Comparison of ENCODE assay signal across 8 cellular contexts in the genomic region with DNA sequence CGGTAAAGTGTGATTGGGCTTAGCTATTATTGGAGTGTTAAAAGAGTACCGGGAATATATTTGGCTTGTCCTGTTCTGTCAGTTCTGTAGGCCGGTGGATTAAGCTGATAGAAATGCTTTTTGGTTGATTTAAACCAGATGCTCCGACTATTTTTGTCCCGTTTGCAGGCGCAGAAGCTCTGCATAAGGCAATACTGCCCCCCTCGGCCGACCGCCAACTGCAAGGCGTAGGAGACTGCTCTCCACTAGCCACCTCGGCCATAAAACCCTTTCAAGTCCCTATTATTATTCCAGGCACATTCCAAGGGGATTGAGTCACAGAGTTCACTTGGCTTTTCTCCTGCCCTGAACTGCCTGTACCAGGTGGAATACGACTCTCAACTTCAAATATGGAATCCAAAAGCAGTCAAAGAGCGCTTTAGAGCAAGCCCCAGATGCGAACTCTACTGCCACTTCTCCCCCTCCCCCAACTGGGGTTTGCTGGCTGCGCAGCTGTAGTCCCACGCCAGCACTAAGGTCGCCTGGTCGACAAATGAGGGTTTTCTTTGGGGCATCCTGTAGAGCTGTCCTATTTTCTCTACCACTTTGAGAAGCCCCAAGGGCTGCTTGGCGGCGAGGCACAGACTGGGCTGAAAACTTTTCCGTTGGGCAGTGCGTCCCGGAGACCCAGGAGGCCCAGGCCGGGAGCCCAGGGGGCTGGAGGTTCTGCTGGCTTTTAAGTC.
DNase-seq lines count a peak whose midpoint lies in the region; FAIRE-seq and TF ChIP-seq lines count a peak whose summit lies in the region.

No MANE protein-coding gene starts in this region.

- no peaks in the 10 kb centered on the region for H3K79me1 ChIP-seq in neuronal stem cell (ENCODE audit: low read depth, low read length)

- no peak overlapping the region for H4K91ac ChIP-seq in neuronal stem cell (ENCODE audit: low read depth, low read length, poor library complexity)

- peak overlapping the region; percentile 99 for H2AFZ ChIP-seq in neuronal stem cell (ENCODE audit: low read length)

- H3K4ac ChIP-seq in neuronal stem cell (ENCODE audit: low read length): no peak overlapping the region

- no peak overlapping the region for H2BK120ac ChIP-seq in neuronal stem cell (ENCODE audit: low read depth, low read length)

- H3K9me3 ChIP-seq in neuronal stem cell (replicated peaks in 1 of 2; ENCODE audit: control insufficient read depth in 2 of 2, insufficient read depth in 1 of 2, low read depth in 1 of 2, low read length in 2 of 2) (no peaks in the 10 kb centered on the region), subcutaneous abdominal adipose tissue (ENCODE audit: control insufficient read depth in 5 of 5, low read length in 5 of 5) (no peaks in the 10 kb centered on the region)

- no peak overlapping the region for H3K14ac ChIP-seq in neuronal stem cell (ENCODE audit: low read length)

- peak overlapping the region; percentile 1 for H2BK15ac ChIP-seq in neuronal stem cell (ENCODE audit: low read length)

- DNase-seq in ELR (ENCODE audit: low read depth) (peak; percentile 99), H54 (ENCODE audit: insufficient read length, low spot score) (peak; percentile 81), LNCaP clone FGC (ENCODE audit: low read depth) (peak; percentile 95), SHP77 (lab: John Stamatoyannopoulos, UW) (peak; percentile 92 to 94), frontal cortex (ENCODE audit: low spot score in 2 of 2) (peak; percentile 67 to 68), neuronal stem cell (ENCODE audit: low spot score) (peak; percentile 88)
- DNase-seq in activated naive CD4-positive, alpha-beta T cell treated with Interleukin-2 at 50 U/mL for 16 hours: peak; percentile 82

- H2BK5ac ChIP-seq in neuronal stem cell (ENCODE audit: low read length): peak overlapping the region; percentile 15

- FAIRE-seq in H54 (lab: Jason Lieb, UNC) (peak; percentile 99), frontal cortex (lab: Jason Lieb, UNC) (no peak)

- H3K4me3 ChIP-seq in LNCaP clone FGC (ENCODE audit: low read depth, low read length) (peak overlapping the region; percentile 49), neuronal stem cell (ENCODE audit: low read length in 2 of 2) (peak overlapping the region; percentile 80 to 90), subcutaneous abdominal adipose tissue (ENCODE audit: low read depth in 1 of 5, low read length in 5 of 5) (peak overlapping the region; percentile 65 to 87 (median 71))

- no peak for TF ChIP-seq POLR2A in H54 (IDR thresholded peaks at IDR 0.05; ENCODE audit: low read depth, low read length)

- H3K36me3 ChIP-seq in neuronal stem cell (replicated peaks in 1 of 2; ENCODE audit: control insufficient read depth in 2 of 2, insufficient read depth in 2 of 2, low read length in 2 of 2): no peaks in the 10 kb centered on the region
- no peaks in the 10 kb centered on the region for H3K36me3 ChIP-seq in subcutaneous abdominal adipose tissue (ENCODE audit: control insufficient read depth in 5 of 5, insufficient read depth in 5 of 5, low read length in 5 of 5)

- H2AK5ac ChIP-seq in neuronal stem cell (ENCODE audit: low read depth, low read length): no peak overlapping the region

- H3K4me2 ChIP-seq in neuronal stem cell (ENCODE audit: insufficient read depth, low read length, poor library complexity, severe bottlenecking): peak overlapping the region; percentile 82

- H3K9ac ChIP-seq in neuronal stem cell (ENCODE audit: low read depth, low read length, poor library complexity): peak overlapping the region; percentile 63
- H3K9ac ChIP-seq in subcutaneous abdominal adipose tissue (ENCODE audit: low read length in 5 of 5): peak overlapping the region; percentile 75 to 90 (median 82)

- H4K8ac ChIP-seq in neuronal stem cell (ENCODE audit: low read depth, low read length): no peak overlapping the region

- H3K27ac ChIP-seq in neuronal stem cell (replicated peaks; ENCODE audit: low read length) (peak overlapping the region; percentile 86), subcutaneous abdominal adipose tissue (ENCODE audit: low read depth, low read length) (peak overlapping the region; percentile 97)

- H3K27me3 ChIP-seq in neuronal stem cell (ENCODE audit: control insufficient read depth in 3 of 3, insufficient read depth in 3 of 3, low read depth in 1 of 3, low read length in 3 of 3) (peaks cover 0 to 2% (median 0%) of the 10 kb centered on the region in 3 experiments), subcutaneous abdominal adipose tissue (ENCODE audit: control insufficient read depth in 5 of 5, insufficient read depth in 4 of 5, low read length in 5 of 5) (no peaks in the 10 kb centered on the region)

- WGBS in neuronal stem cell (ENCODE audit: extremely low coverage in 2 of 2, insufficient read length in 2 of 2, insufficient replicate concordance in 1 of 2), 2 donors: no CpG with 5 or more reads among the region's 24 CpGs

- peak; percentile 70 for TF ChIP-seq CTCF in LNCaP clone FGC (IDR thresholded peaks at IDR 0.05; ENCODE audit: control insufficient read depth, extremely low read depth, insufficient read depth)

- H3K18ac ChIP-seq in neuronal stem cell (ENCODE audit: low read length): peak overlapping the region; percentile 91

- peak overlapping the region; percentile 48 for H2BK12ac ChIP-seq in neuronal stem cell (ENCODE audit: low read length)

- peaks cover 9 to 14% of the 10 kb centered on the region in 2 donors for H3K4me1 ChIP-seq in neuronal stem cell (ENCODE audit: control insufficient read depth in 2 of 2, insufficient read depth in 1 of 2, low read depth in 1 of 2, low read length in 2 of 2)
- peaks cover 5 to 41% (median 36%) of the 10 kb centered on the region in 5 donors for H3K4me1 ChIP-seq in subcutaneous abdominal adipose tissue (ENCODE audit: control insufficient read depth in 5 of 5, insufficient read depth in 5 of 5, low read length in 5 of 5)

- peak overlapping the region; percentile 83 for H3K23ac ChIP-seq in neuronal stem cell (ENCODE audit: low read depth, low read length, poor library complexity)

Comparison
In these comparisons a context has a peak if more than half of its experiments do, and no peak if none do; other contexts are left out.
1. Peak in every context shown above with its lines: DNase-seq, H3K4me3 ChIP-seq and H3K27ac ChIP-seq.